Comparison of ENCODE assay signal across 9 cellular contexts in genomic region chr22:39174498-39175120, GRCh38. TPM values are rescaled to one million over a fixed set of nuclear protein-coding genes. Genes with fewer than 3 reads are reported as not detected.
DNase-seq lines count a peak whose midpoint lies in the region; ATAC-seq, FAIRE-seq and TF ChIP-seq lines count a peak whose summit lies in the region.
"Had no signal": no experiment of that assay in that cellular context is flagged by ENCODE, and none has a peak within 500 bp of the region (broad histone marks: within the 10 kb centered on the region; RNA-seq: fewer than 3 reads in every experiment).

No MANE protein-coding gene starts in this region.

- POLR2A ChIA-PET in GM12878 (lab: Charles Lee): no interaction called here

- H3K4me1 Mint-ChIP-seq in T-helper 17 cell: peaks cover 57% of the 10 kb centered on the region

- no peak for TF ChIP-seq EP300 in GM12878 (IDR thresholded peaks at IDR 0.05; ENCODE audit: borderline replicate concordance in 1 of 2, control insufficient read depth in 1 of 2, low read depth in 2 of 2, low read length in 2 of 2)

- H3K27ac Mint-ChIP-seq in T-helper 17 cell: peak overlapping the region; percentile 96

- RAD21 ChIA-PET in GM12878 (lab: Charles Lee; ENCODE audit: unreplicated experiment): interaction anchor here (1.1 kb wide), 1 partner anchor 142 kb away, joined by 4 read pairs; no protein-coding TSS in a partner anchor

- peaks cover 15% of the 10 kb centered on the region for H3K4me1 ChIP-seq in GM12878 (ENCODE audit: control insufficient read depth, insufficient read depth, low read length)
- peaks cover 28% of the 10 kb centered on the region for H3K4me1 ChIP-seq in iPS DF 6.9 (ENCODE audit: control insufficient read depth, insufficient read depth, low read length)
- peaks cover 58 to 61% of the 10 kb centered on the region in 2 donors for H3K4me1 ChIP-seq in gastrocnemius medialis

- H3K36me3 Mint-ChIP-seq in T-helper 17 cell (ENCODE audit: low read depth): no peaks in the 10 kb centered on the region

- no peaks in the 10 kb centered on the region for H3K79me2 ChIP-seq in GM12878 (ENCODE audit: control insufficient read depth, insufficient read depth, low read length)

- SMC1A ChIA-PET in GM12878 (lab: Charles Lee; ENCODE audit: uncharacterized antibody, unreplicated experiment): interaction anchor here (2.7 kb wide), 1 partner anchor 136 kb away, joined by 14 read pairs; no protein-coding TSS in a partner anchor

- CTCF ChIA-PET in GM12878 (lab: Yijun Ruan, JAX): interaction anchor here (1.1 to 7.6 kb wide), 4 partner anchors 126 to 143 kb away, joined by 3 to 100 read pairs (median 4); no protein-coding TSS in a partner anchor

- intact Hi-C loops in GM12878 (cut with micrococcal nuclease; ENCODE audit: unreplicated experiment): no loop called here
- intact Hi-C loops in gastrocnemius medialis (cut with DNase I; ENCODE audit: low total_unique reads): loop anchor here (2.0 to 5.0 kb wide), 2 partner anchors 58 to 353 kb away; no protein-coding TSS in a partner anchor

- no peak overlapping the region for H3K9ac ChIP-seq in GM12878 (ENCODE audit: control insufficient read depth, insufficient read depth, low read length)

- no peak overlapping the region for H3K27ac ChIP-seq in GM12878 (ENCODE audit: control insufficient read depth, insufficient read depth)
- no peak overlapping the region for H3K27ac ChIP-seq in iPS DF 6.9 (ENCODE audit: low read length)
- H3K27ac ChIP-seq in gastrocnemius medialis: peak overlapping the region; percentile 39 to 80 (median 70)
- H3K27ac ChIP-seq: 22Rv1 had no signal

- peak; percentile 70 for ATAC-seq in T-helper 17 cell
- ATAC-seq in GM12878: 0 out of 3 replicates have a peak, but pooled peaks have one; percentile 8
- ATAC-seq in gastrocnemius medialis: peak; percentile 18 to 40
- no peak for ATAC-seq in GM21381 (IDR thresholded peaks at IDR 0.05; ENCODE audit: unreplicated experiment)

- H2AFZ ChIP-seq in GM12878 (ENCODE audit: control insufficient read depth, low read depth, low read length): peak overlapping the region; percentile 45

- DNase-seq in DMS153 (lab: John Stamatoyannopoulos, UW): peak; percentile 24
- no peak for DNase-seq in DMS153 treated with DMSO at 0.1 percent for 48 hours (lab: John Stamatoyannopoulos, UW; ENCODE audit: unreplicated experiment)
- DNase-seq in T-helper 17 cell: peak in 2 of 3 donors; percentile 21 to 51
- no peak for DNase-seq in GM12878 (ENCODE audit: low read depth, low spot score)
- DNase-seq in iPS DF 6.9 (ENCODE audit: low read depth, low spot score): peak; percentile 99
- DNase-seq in gastrocnemius medialis: peak in 1 of 2 donors; percentile 46
- DNase-seq in AML-193 (lab: John Stamatoyannopoulos, UW): no peak

- in situ Hi-C loops in GM12878 (cut with MboI): loop anchor here (5.0 to 25.0 kb wide), 2 partner anchors 138 to 338 kb away; partner anchors contain the start of genes ATF4 and MIEF1
- in situ Hi-C loops in gastrocnemius medialis (cut with MboI; ENCODE audit: low sequenced_read_pairs in 4 of 4): loop anchor here in 3 of 4 donors (5.0 to 25.0 kb wide), 2 partner anchors 138 to 338 kb away; partner anchors contain the start of genes ATF4 (in 2 of the 3) and MIEF1 (in 2 of the 3)

- 15% methylated on average over 17 of the region's 17 CpGs for WGBS in GM12878 (ENCODE audit: insufficient coverage, insufficient replicate concordance, low lambda C conversion rate, missing lambda C conversion rate)
- WGBS in iPS DF 6.9 (ENCODE audit: insufficient coverage, insufficient read length): no CpG with 5 or more reads among the region's 17 CpGs

- H3K4me3 ChIP-seq in GM12878 (no peak overlapping the region), iPS DF 6.9 (ENCODE audit: low read length) (no peak overlapping the region), gastrocnemius medialis (peak overlapping the region in 1 of 4 donors; percentile 30)

- H3K9me3 ChIP-seq in T-helper 17 cell (ENCODE audit: control insufficient read depth, low read length, poor library complexity, severe bottlenecking) (no peaks in the 10 kb centered on the region), GM12878 (replicated peaks; ENCODE audit: control insufficient read depth, insufficient read depth, low read length) (no peaks in the 10 kb centered on the region), iPS DF 6.9 (ENCODE audit: control insufficient read depth, insufficient read depth, low read length) (no peaks in the 10 kb centered on the region), gastrocnemius medialis (no peaks in the 10 kb centered on the region)

- no peak for TF ChIP-seq RAD21 in GM12878 (IDR thresholded peaks at IDR 0.05; ENCODE audit: insufficient read depth, low read depth, low read length)

- no peaks in the 10 kb centered on the region for H4K20me1 ChIP-seq in GM12878 (ENCODE audit: control insufficient read depth, insufficient read depth)

- peaks cover 5% of the 10 kb centered on the region for H3K27me3 Mint-ChIP-seq in T-helper 17 cell

- TF ChIP-seq CTCF in GM12878 (IDR thresholded peaks at IDR 0.05 in 2 of 3, conservative IDR thresholded peaks at IDR 0.05 in 1 of 3; ENCODE audit: control insufficient read depth in 2 of 3, extremely low read depth in 1 of 3, insufficient read depth in 1 of 3, low read depth in 3 of 3, low read length in 3 of 3) (no peak), gastrocnemius medialis (IDR thresholded peaks at IDR 0.05 in 4 of 5, conservative IDR thresholded peaks at IDR 0.05 in 1 of 5) (no peak)

- FAIRE-seq in GM12878 (lab: Jason Lieb, UNC): no peak

- no peaks in the 10 kb centered on the region for H3K36me3 ChIP-seq in GM12878 (ENCODE audit: control insufficient read depth in 2 of 2, insufficient read depth in 2 of 2, low read length in 1 of 2)
- no peaks in the 10 kb centered on the region for H3K36me3 ChIP-seq in iPS DF 6.9 (ENCODE audit: control insufficient read depth, insufficient read depth, low read length)
- no peaks in the 10 kb centered on the region for H3K36me3 ChIP-seq in gastrocnemius medialis

- TF ChIP-seq POLR2A in GM12878 (IDR thresholded peaks at IDR 0.05; ENCODE audit: low read depth, low read length) (no peak), gastrocnemius medialis (IDR thresholded peaks at IDR 0.05) (no peak)

- peak overlapping the region; percentile 88 for H3K4me3 Mint-ChIP-seq in T-helper 17 cell

- no TSS peak for BruUV-seq in GM12878 (replicated peaks; lab: Mats Ljungman, UMichigan)

- H3K4me2 ChIP-seq in GM12878 (ENCODE audit: control insufficient read depth, insufficient read depth): no peak overlapping the region

- no peaks in the 10 kb centered on the region for H3K27me3 ChIP-seq in GM12878 (replicated peaks in 1 of 2; ENCODE audit: control insufficient read depth in 2 of 2, insufficient read depth in 2 of 2, low read length in 1 of 2)
- no peaks in the 10 kb centered on the region for H3K27me3 ChIP-seq in iPS DF 6.9 (ENCODE audit: control insufficient read depth, insufficient read depth, low read length)
- no peaks in the 10 kb centered on the region for H3K27me3 ChIP-seq in gastrocnemius medialis

TF ChIP-seq in GM12878, 131 proteins besides CTCF, POLR2A, EP300 and RAD21:
- TF ChIP-seq RBBP5 (conservative IDR thresholded peaks at IDR 0.05) (no peak), ATF7 (IDR thresholded peaks at IDR 0.05; ENCODE audit: low read depth) (peak; percentile 48; the same call in 1 of the 2 replicates), BMI1 (IDR thresholded peaks at IDR 0.05; ENCODE audit: borderline replicate concordance) (peak; percentile 57; the same call in 1 of the 2 replicates), LARP7 (IDR thresholded peaks at IDR 0.05) (no peak)
TF ChIP-seq in GM12878: peak in this region for 2.

RNA-seq across cellular contexts. Expression of gene CBX7, which starts 22.1 kb away (rescaled TPM):
- total RNA-seq in T-helper 17 cell (10 to 100 TPM; 73.9 to 87.9 TPM), GM12878 (2014; rRNA removed) (6.0 and 7.1 TPM in 2 replicates), GM12878 (2014; rRNA removed; fragmentation: Illumina TruSeq; extraction: Trizol) (4.0 and 4.7 TPM in 2 replicates), GM12878 (2021) (13.5 and 13.6 TPM in 2 replicates), gastrocnemius medialis (10 to 100 TPM; 52.4 to 78.1 (median 62.3) TPM)
- total RNA-seq in GM12878 (2013; cell fraction: nucleolus; rRNA removed): 41.7 and 53.2 TPM in 2 replicates
- 8.1 TPM for polyA plus RNA-seq in GM12878 (2011; ENCODE audit: low read depth)
- polyA plus RNA-seq in GM12878 (2011; rRNA removed) (9.7 and 15.2 TPM in 2 replicates), GM12878 (2014; fragmentation: Illumina TruSeq; extraction: Trizol) (4.7 and 7.6 TPM in 2 replicates), GM12878 (2014; fragmentation: Nextera tagmentation; extraction: Ambion mirVana) (under 1 TPM; 0.18 to 0.64 TPM), GM12878 (2014; rRNA removed) (13.9 and 17.2 TPM in 2 replicates), GM12878 (2016; fragmentation: Nextera tagmentation; extraction: Ambion mirVana) (1 to 10 TPM; 2.7 to 5.1 TPM)
- 16.7 and 22.1 TPM in 2 replicates for polyA plus RNA-seq in GM12878 (2011; cell fraction: cytosol; rRNA removed)
- 40.9 and 48.3 TPM in 2 replicates for polyA plus RNA-seq in GM12878 (2011; cell fraction: nucleus; rRNA removed)
- polyA plus RNA-seq in GM12878 (2012): 18.0 and 19.0 TPM in 2 replicates
- polyA minus RNA-seq in GM12878 (2011; rRNA and poly(A)+ RNA removed): 11.4 and 20.2 TPM in 2 replicates
- polyA minus RNA-seq in GM12878 (2011; cell fraction: cytosol; rRNA and poly(A)+ RNA removed): 7.2 and 7.4 TPM in 2 replicates
- polyA minus RNA-seq in GM12878 (2011; cell fraction: nucleus; rRNA and poly(A)+ RNA removed): 11.5 and 21.8 TPM in 2 replicates

Comparison
In these comparisons a context has a peak if more than half of its experiments do, and no peak if none do; other contexts are left out.
1. DNase-seq: peak in DMS153 (single experiment), T-helper 17 cell (2 of 3) and iPS DF 6.9 (single experiment); none in DMS153 treated with DMSO at 0.1 percent for 48 hours (single experiment), GM12878 (single experiment) and AML-193 (0 of 2).
2. H3K27ac ChIP-seq: peak in gastrocnemius medialis (4 of 4); none in GM12878 (single experiment) and iPS DF 6.9 (single experiment).